In the genomic region with DNA sequence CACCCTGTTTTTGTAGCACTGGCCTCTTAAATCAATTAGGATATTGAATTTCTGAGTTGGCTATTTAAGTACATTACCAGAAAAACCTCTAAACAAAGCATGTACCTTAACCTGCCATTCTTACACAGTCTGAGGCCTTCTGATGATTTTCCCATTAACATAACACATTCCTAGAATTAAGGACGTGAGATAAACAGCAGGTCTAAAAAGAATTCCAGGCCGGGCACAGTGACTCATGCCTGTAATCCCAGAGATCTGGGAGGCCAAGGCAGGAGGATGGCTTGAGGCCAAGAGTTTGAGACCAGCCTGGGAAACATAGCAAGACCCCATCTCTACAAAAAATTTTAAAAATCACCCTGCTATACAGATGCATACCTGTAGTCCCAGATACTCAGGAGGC, we compare ENCODE assay signal across 1 cellular context.
A peak's percentile ranks its signal among the peaks of the same experiment; 100 is the strongest.
TF ChIP-seq lines count a peak whose summit lies in the region.

No MANE protein-coding gene starts in this region.

TF ChIP-seq in A549, 52 proteins besides CTCF, POLR2A, EP300 and RAD21 (continued from another document):
- TF ChIP-seq ELK1 (IDR thresholded peaks at IDR 0.05; ENCODE audit: low read depth, low read length) (no peak), FOSL2 (IDR thresholded peaks at IDR 0.05) (no peak), FOSL2 (CRISPR knock-in tag; IDR thresholded peaks at IDR 0.05) (0 out of 2 replicates have a peak, but pooled peaks have one; percentile 5), GATA3 (IDR thresholded peaks at IDR 0.05; ENCODE audit: borderline replicate concordance) (no peak)
